11 cellular contexts compared by ENCODE assay signal in genomic region chr11:46338636-46338987, GRCh38. TPM values are rescaled to one million over a fixed set of nuclear protein-coding genes. Genes with fewer than 3 reads are reported as not detected.
DNase-seq lines count a peak whose midpoint lies in the region; ATAC-seq and TF ChIP-seq lines count a peak whose summit lies in the region.
"Had no signal": no experiment of that assay in that cellular context is flagged by ENCODE, and none has a peak within 500 bp of the region (broad histone marks: within the 10 kb centered on the region; RNA-seq: fewer than 3 reads in every experiment).

No MANE protein-coding gene starts in this region.

- peak overlapping the region; percentile 6 to 91 (median 69) for H3K4me3 Mint-ChIP-seq in naive thymus-derived CD4-positive, alpha-beta T cell

- peak overlapping the region; percentile 100 for H3K27ac ChIP-seq in 22Rv1
- H3K27ac ChIP-seq in HUES48 (ENCODE audit: low read depth, low read length) = peak overlapping the region; percentile 94
- H3K27ac ChIP-seq in naive thymus-derived CD4-positive, alpha-beta T cell (ENCODE audit: low read depth, low read length) = peak overlapping the region; percentile 50

- peaks cover 72% of the 10 kb centered on the region for H3K4me1 ChIP-seq in HUES48 (ENCODE audit: control insufficient read depth, insufficient read depth, low read length)
- peaks cover 2 to 95% of the 10 kb centered on the region in 2 donors for H3K4me1 ChIP-seq in naive thymus-derived CD4-positive, alpha-beta T cell (ENCODE audit: control insufficient read depth in 2 of 2, insufficient read depth in 2 of 2, low read length in 2 of 2)
- H3K4me1 ChIP-seq: right lobe of liver had no signal

- H3K27me3 Mint-ChIP-seq in naive thymus-derived CD4-positive, alpha-beta T cell = peaks cover 0 to 16% (median 0%) of the 10 kb centered on the region in 5 donors

- intact Hi-C loops in naive thymus-derived CD4-positive, alpha-beta T cell (cut with micrococcal nuclease) = no loop called here

- POLR2A ChIA-PET in naive thymus-derived CD4-positive, alpha-beta T cell (lab: Charles Lee) = interaction anchor here (0.6 to 17.3 kb wide), 7 partner anchors 7 to 910 kb away, joined by 3 to 444 read pairs (median 4); no protein-coding TSS in a partner anchor

- no peaks in the 10 kb centered on the region for H3K9me3 Mint-ChIP-seq in naive thymus-derived CD4-positive, alpha-beta T cell

- no peaks in the 10 kb centered on the region for H3K36me3 ChIP-seq in HUES48 (ENCODE audit: control insufficient read depth, insufficient read depth, low read length)
- no peaks in the 10 kb centered on the region for H3K36me3 ChIP-seq in naive thymus-derived CD4-positive, alpha-beta T cell (ENCODE audit: control insufficient read depth in 2 of 3, insufficient read depth in 3 of 3, low read length in 3 of 3)
- H3K36me3 ChIP-seq: right lobe of liver had no signal

- peak; percentile 57 for DNase-seq in ecto neural progenitor cell (ENCODE audit: low spot score)
- no peak for DNase-seq in naive thymus-derived CD4-positive, alpha-beta T cell
- no peak for DNase-seq in NCI-H524 (lab: John Stamatoyannopoulos, UW)
- DNase-seq: activated T-cell treated with anti-CD3 and anti-CD28 coated beads, Interleukin-2, amount 50 U/mL, for 1 hour; Calu3; right lobe of liver had no signal

- H3K9me3 ChIP-seq in HUES48 (ENCODE audit: control insufficient read depth, insufficient read depth, low read length) = no peaks in the 10 kb centered on the region
- no peaks in the 10 kb centered on the region for H3K9me3 ChIP-seq in naive thymus-derived CD4-positive, alpha-beta T cell (ENCODE audit: control insufficient read depth in 2 of 3, low read length in 3 of 3)
- H3K9me3 ChIP-seq: right lobe of liver had no signal

- peak overlapping the region; percentile 1; the same call in 1 of the 2 replicates for H3K9ac ChIP-seq in HUES48 (ENCODE audit: low read depth, low read length)

- no peak for ATAC-seq in naive thymus-derived CD4-positive, alpha-beta T cell
- ATAC-seq in GM21528 (IDR thresholded peaks at IDR 0.05; ENCODE audit: low FRiP score, unreplicated experiment) (no peak), GM21619 (IDR thresholded peaks at IDR 0.05; ENCODE audit: unreplicated experiment) (no peak), GM19324 (IDR thresholded peaks at IDR 0.05; ENCODE audit: low FRiP score, unreplicated experiment) (no peak)

- H3K27me3 ChIP-seq in HUES48 (ENCODE audit: control insufficient read depth, insufficient read depth, low read length) = peaks cover 13% of the 10 kb centered on the region
- peaks cover 0 to 3% of the 10 kb centered on the region in 2 donors for H3K27me3 ChIP-seq in naive thymus-derived CD4-positive, alpha-beta T cell (ENCODE audit: control insufficient read depth in 2 of 2, insufficient read depth in 2 of 2, low read length in 2 of 2)
- H3K27me3 ChIP-seq: right lobe of liver had no signal

- CTCF ChIA-PET in naive thymus-derived CD4-positive, alpha-beta T cell (lab: Charles Lee) = interaction anchor here (1.3 kb wide), 1 partner anchor 23 kb away, joined by 3 read pairs; no protein-coding TSS in a partner anchor

- no peak for TF ChIP-seq CTCF in 22Rv1 (IDR thresholded peaks at IDR 0.05)

- peak overlapping the region; percentile 18 to 95 (median 86) for H3K27ac Mint-ChIP-seq in naive thymus-derived CD4-positive, alpha-beta T cell

- H3K4me3 ChIP-seq in HUES48 (ENCODE audit: low read depth, low read length) = peak overlapping the region; percentile 21
- no peak overlapping the region for H3K4me3 ChIP-seq in naive thymus-derived CD4-positive, alpha-beta T cell (ENCODE audit: low read length)
- H3K4me3 ChIP-seq: right lobe of liver had no signal

- H3K4me1 Mint-ChIP-seq in naive thymus-derived CD4-positive, alpha-beta T cell = peaks cover 50 to 100% (median 93%) of the 10 kb centered on the region in 7 donors

- H3K36me3 Mint-ChIP-seq in naive thymus-derived CD4-positive, alpha-beta T cell = peaks cover 0 to 10% (median 0%) of the 10 kb centered on the region in 5 donors

RNA-seq across cellular contexts. Expression of gene DGKZ, which starts 8.7 kb away (rescaled TPM):
- 100 to 1,000 TPM; 146 to 291 (median 263) TPM for total RNA-seq in naive thymus-derived CD4-positive, alpha-beta T cell
- 10 to 100 TPM; 41.5 to 70.5 TPM for polyA plus RNA-seq in naive thymus-derived CD4-positive, alpha-beta T cell

RNA-seq across cellular contexts. Expression of gene MDK, which starts 42.9 kb away (rescaled TPM):
- total RNA-seq in naive thymus-derived CD4-positive, alpha-beta T cell = 10 to 100 TPM in 2 of 5 experiments, 1 to 10 TPM in 3; 4.9 to 13.5 (median 8.8) TPM
- polyA plus RNA-seq in naive thymus-derived CD4-positive, alpha-beta T cell = under 1 TPM in 1 of 2 donors, not detected in 1; 0.35 TPM

RNA-seq across cellular contexts. Expression of gene CHRM4, which starts 53.0 kb away (rescaled TPM):
- 1 to 10 TPM in 2 of 5 experiments, under 1 TPM in 1, not detected in 2; 0.48 to 3.5 (median 3.1) TPM for total RNA-seq in naive thymus-derived CD4-positive, alpha-beta T cell
- polyA plus RNA-seq in naive thymus-derived CD4-positive, alpha-beta T cell = under 1 TPM; 0.15 to 0.17 TPM
- total RNA-seq: Calu3, right lobe of liver had no signal

Comparison
In these comparisons a context has a peak if more than half of its experiments do, and no peak if none do; other contexts are left out.
1. H3K27ac ChIP-seq: peak in every context shown above with its lines; median percentile 100 in 22Rv1; 94 in HUES48; 50 in naive thymus-derived CD4-positive, alpha-beta T cell.